22 cellular contexts compared by ENCODE assay signal in the genomic region with DNA sequence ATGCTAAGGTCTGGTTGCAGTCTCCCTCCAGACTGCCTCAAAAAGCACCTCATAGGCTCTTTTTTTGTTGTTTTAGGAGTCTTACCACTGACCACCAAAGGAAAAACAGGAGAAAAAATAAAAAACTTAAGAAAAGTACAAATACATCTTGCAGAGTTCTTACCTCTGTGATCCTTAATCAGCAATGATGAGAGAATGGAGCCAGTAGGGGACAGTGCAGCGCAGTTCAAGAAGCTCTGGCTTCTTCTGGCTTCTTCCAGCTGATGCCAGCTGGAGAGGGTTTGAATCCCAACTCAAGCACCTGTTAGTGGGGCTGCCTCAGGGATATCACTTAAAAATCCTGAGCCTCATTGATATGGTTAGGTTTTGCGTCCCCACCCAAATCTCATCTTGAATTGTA.
DNase-seq lines count a peak whose midpoint lies in the region; ATAC-seq, FAIRE-seq and TF ChIP-seq lines count a peak whose summit lies in the region.
"Had no signal": no experiment of that assay in that cellular context is flagged by ENCODE, and none has a peak within 500 bp of the region (broad histone marks: within the 10 kb centered on the region; RNA-seq: fewer than 3 reads in every experiment).

No MANE protein-coding gene starts in this region.

- no peaks in the 10 kb centered on the region for H4K20me1 ChIP-seq in H9 (ENCODE audit: control insufficient read depth, insufficient read depth, insufficient read length)

- H3K36me3 ChIP-seq in ascending aorta (no peaks in the 10 kb centered on the region), kidney (ENCODE audit: control insufficient read depth in 1 of 2, insufficient read depth in 2 of 2, low read length in 2 of 2) (no peaks in the 10 kb centered on the region)
- H3K36me3 ChIP-seq: breast epithelium, heart left ventricle, SJCRH30, upper lobe of right lung had no signal

- H3K9ac ChIP-seq in H9 (ENCODE audit: extremely low read depth, insufficient read length, low read length), result no peak overlapping the region
- H3K9ac ChIP-seq in kidney (ENCODE audit: low read length in 2 of 2), result no peak overlapping the region

- no peaks in the 10 kb centered on the region for H3K79me1 ChIP-seq in H9 (ENCODE audit: insufficient read depth, low read depth, low read length, poor library complexity, severe bottlenecking)

- H3K4me1 ChIP-seq in H9 (ENCODE audit: insufficient read depth, low read length) (peaks cover 6% of the 10 kb centered on the region), ascending aorta (no peaks in the 10 kb centered on the region), kidney (ENCODE audit: control insufficient read depth in 1 of 2, insufficient read depth in 1 of 2, low read depth in 1 of 2, low read length in 2 of 2) (no peaks in the 10 kb centered on the region)
- H3K4me1 ChIP-seq: breast epithelium, upper lobe of right lung had no signal

- no peak overlapping the region for H3K18ac ChIP-seq in H9 (ENCODE audit: insufficient read length, low read depth, low read length)

- intact Hi-C loops in ascending aorta (cut with DNase I), result no loop called here
- intact Hi-C loops in kidney (cut with DNase I), result no loop called here

- H4K8ac ChIP-seq in H9 (replicated peaks; ENCODE audit: insufficient read length, low read depth, low read length), result no peak overlapping the region

- H2BK12ac ChIP-seq in H9 (ENCODE audit: insufficient read length, low read depth, low read length), result no peak overlapping the region

- no peak overlapping the region for H3T11ph ChIP-seq in H9 (ENCODE audit: low read length)

- no peaks in the 10 kb centered on the region for H3K79me2 ChIP-seq in H9 (ENCODE audit: insufficient read depth, low read length)

- H3K56ac ChIP-seq in H9 (ENCODE audit: insufficient read length, low read depth, low read length), result no peak overlapping the region

- H3K4me3 ChIP-seq in ascending aorta, result no peak overlapping the region
- no peak overlapping the region for H3K4me3 ChIP-seq in kidney (ENCODE audit: low read length in 2 of 2)
- H3K4me3 ChIP-seq: breast epithelium, heart left ventricle, PC-9, SJCRH30, upper lobe of right lung had no signal

- no peak overlapping the region for H3K4ac ChIP-seq in H9 (ENCODE audit: low read depth, low read length)

- H3K4me2 ChIP-seq in H9 (ENCODE audit: insufficient read depth, insufficient read length, low read length), result no peak overlapping the region
- H3K4me2 ChIP-seq: PC-9 had no signal

- H4K5ac ChIP-seq in H9 (ENCODE audit: insufficient read length, low read depth, low read length), result no peak overlapping the region

- H3K14ac ChIP-seq in H9 (ENCODE audit: insufficient read depth, low read length), result no peak overlapping the region

- H2AFZ ChIP-seq in H9 (ENCODE audit: low read length), result no peak overlapping the region
- H2AFZ ChIP-seq: PC-9 had no signal

- H3K27ac Mint-ChIP-seq in H9 (peak overlapping the region; percentile 36 to 100 (median 99); a peak in 6 of 7 replicates), HFFc6 (no peak overlapping the region)

- peaks cover 52 to 69% of the 10 kb centered on the region in 2 experiments for H3K4me1 Mint-ChIP-seq in H9
- no peaks in the 10 kb centered on the region for H3K4me1 Mint-ChIP-seq in HFFc6 (ENCODE audit: low read depth)

- no peak overlapping the region for H4K91ac ChIP-seq in H9 (ENCODE audit: insufficient read length, low read depth, low read length)

- DNase-seq in D341Med (ENCODE audit: low spot score) (peak; percentile 29), H9 (no peak), ascending aorta (ENCODE audit: low spot score in 2 of 2) (no peak), kidney (no peak), DMS153 treated with DMSO at 0.1 percent for 48 hours (lab: John Stamatoyannopoulos, UW; ENCODE audit: unreplicated experiment) (no peak), DMS114 treated with DMSO at 0.1 percent for 48 hours (lab: John Stamatoyannopoulos, UW; ENCODE audit: unreplicated experiment) (no peak), HFFc6 (no peak)
- DNase-seq: activated CD8-positive, alpha-beta memory T cell treated with anti-CD3 and anti-CD28 coated beads, Interleukin-2, amount 50 U/mL, for 48 hours; heart left ventricle; kidney glomerular epithelial cell; NCI-H1417; NCI-H2107; NCI-H526 treated with DMSO at 0.1 percent for 48 hours; occipital lobe; PC-9; retina; upper lobe of right lung had no signal

- H2BK20ac ChIP-seq in H9 (ENCODE audit: low read depth, low read length, poor library complexity, severe bottlenecking), result no peak overlapping the region

- H3K4me3 Mint-ChIP-seq in H9, result no peak overlapping the region; a peak in 1 of 5 replicates
- no peak overlapping the region for H3K4me3 Mint-ChIP-seq in HFFc6

- H3K9me3 Mint-ChIP-seq in H9, result peaks cover 24 to 25% of the 10 kb centered on the region in 2 experiments
- peaks cover 59% of the 10 kb centered on the region for H3K9me3 Mint-ChIP-seq in HFFc6

- H3K27ac ChIP-seq in H9 (ENCODE audit: insufficient read length, low read depth, low read length) (peak overlapping the region; percentile 97), ascending aorta (peak overlapping the region; percentile 6 to 12), kidney (ENCODE audit: low read depth in 2 of 2, low read length in 2 of 2) (no peak overlapping the region)
- H3K27ac ChIP-seq: breast epithelium, heart left ventricle, PC-9, SJCRH30, upper lobe of right lung had no signal

- no peak overlapping the region for H2BK120ac ChIP-seq in H9 (ENCODE audit: low read depth, low read length, poor library complexity, severe bottlenecking)

- peaks cover 11% of the 10 kb centered on the region for H3K9me3 ChIP-seq in H9 (ENCODE audit: control insufficient read depth, low read depth, low read length)
- H3K9me3 ChIP-seq in ascending aorta, result no peaks in the 10 kb centered on the region
- H3K9me3 ChIP-seq in kidney (ENCODE audit: control insufficient read depth in 1 of 2, low read length in 2 of 2), result no peaks in the 10 kb centered on the region
- H3K9me3 ChIP-seq: breast epithelium, heart left ventricle, SJCRH30, upper lobe of right lung had no signal

- FAIRE-seq in kidney (lab: Jason Lieb, UNC), result no peak
- FAIRE-seq: endothelial cell of umbilical vein, H54 had no signal

- H3K23ac ChIP-seq in H9 (ENCODE audit: insufficient read length, low read depth, low read length), result no peak overlapping the region

- TF ChIP-seq CTCF in H9 (conservative IDR thresholded peaks at IDR 0.05) (peak; percentile 56), ascending aorta (IDR thresholded peaks at IDR 0.05) (peak in 1 of 3 experiments; percentile 6), kidney (IDR thresholded peaks at IDR 0.05; ENCODE audit: borderline replicate concordance, extremely low read depth, insufficient read depth) (peak; percentile 2), HFFc6 (IDR thresholded peaks at IDR 0.05) (no peak)

- no peaks in the 10 kb centered on the region for H3K23me2 ChIP-seq in H9 (ENCODE audit: insufficient read length, low read depth, low read length, poor library complexity, severe bottlenecking)

- ATAC-seq in HG03196 (IDR thresholded peaks at IDR 0.05; ENCODE audit: unreplicated experiment), result no peak
- ATAC-seq: heart left ventricle, upper lobe of right lung had no signal

- no peaks in the 10 kb centered on the region for H3K27me3 ChIP-seq in H9 (ENCODE audit: insufficient read depth, low read length)
- H3K27me3 ChIP-seq in ascending aorta, result no peaks in the 10 kb centered on the region
- H3K27me3 ChIP-seq: heart left ventricle, SJCRH30, upper lobe of right lung had no signal

- H3K36me3 Mint-ChIP-seq in H9 (ENCODE audit: insufficient read depth in 1 of 3, low read depth in 3 of 3) (peaks cover 17 to 31% (median 22%) of the 10 kb centered on the region in 3 experiments), HFFc6 (ENCODE audit: low read depth) (peaks cover 20% of the 10 kb centered on the region)

- no peak overlapping the region for H2AK5ac ChIP-seq in H9 (ENCODE audit: insufficient read length, low read length)

- no CpG with 5 or more reads among the region's 2 CpGs for WGBS in H9 (ENCODE audit: extremely low coverage, insufficient read length, low lambda C conversion rate)

- no peak overlapping the region for H2BK5ac ChIP-seq in H9 (ENCODE audit: insufficient read length, low read length)

- H2BK15ac ChIP-seq in H9 (ENCODE audit: low read depth, low read length), result no peak overlapping the region

- no peaks in the 10 kb centered on the region; the same call in 1 of the 2 replicates for H3K27me3 Mint-ChIP-seq in H9 (ENCODE audit: low read depth)
- H3K27me3 Mint-ChIP-seq in HFFc6 (ENCODE audit: insufficient read depth), result no peaks in the 10 kb centered on the region; the same call in none of the 2 replicates

Comparison
In these comparisons a context has a peak if more than half of its experiments do, and no peak if none do; other contexts are left out.
1. H3K27ac ChIP-seq: peak in H9 (single experiment) and ascending aorta (2 of 2); none in kidney (0 of 2).